In genomic region chr6:105278813-105279212, GRCh38 we compare ENCODE assay signal across 6 cellular contexts.
"Had no signal": no experiment of that assay in that cellular context is flagged by ENCODE, and none has a peak within 500 bp of the region (broad histone marks: within the 10 kb centered on the region; RNA-seq: fewer than 3 reads in every experiment).

No MANE protein-coding gene starts in this region.

- ATAC-seq: HepG2 had no signal

- H3K4me3 ChIP-seq: GM23248 had no signal

- H3K27ac ChIP-seq: GM23248, HL-60 had no signal

- DNase-seq: GM23248, H9, HCEC 1CT, KBM-7 had no signal
